Comparison of ENCODE assay signal across 15 cellular contexts in genomic region chr1:2274231-2274967, GRCh38. TPM values are rescaled to one million over a fixed set of nuclear protein-coding genes. Genes with fewer than 3 reads are reported as not detected.
DNase-seq lines count a peak whose midpoint lies in the region; ATAC-seq and TF ChIP-seq lines count a peak whose summit lies in the region.
"Had no signal": no experiment of that assay in that cellular context is flagged by ENCODE, and none has a peak within 500 bp of the region (broad histone marks: within the 10 kb centered on the region; RNA-seq: fewer than 3 reads in every experiment).

No MANE protein-coding gene starts in this region.

- peaks cover 0 to 4% (median 4%) of the 10 kb centered on the region in 3 donors for H3K36me3 ChIP-seq in tibial artery

- no peak for TF ChIP-seq CTCF in activated CD8-positive, alpha-beta T cell treated with anti-CD3 and anti-CD28 coated beads for 36 hours (IDR thresholded peaks at IDR 0.05)
- TF ChIP-seq CTCF in nephron (IDR thresholded peaks at IDR 0.05; ENCODE audit: unreplicated experiment in 3 of 3) (no peak), tibial artery (IDR thresholded peaks at IDR 0.05) (no peak)

- no peaks in the 10 kb centered on the region for H3K27me3 Mint-ChIP-seq in activated CD8-positive, alpha-beta T cell treated with anti-CD3 and anti-CD28 coated beads for 36 hours
- no peaks in the 10 kb centered on the region for H3K27me3 Mint-ChIP-seq in activated CD8-positive, alpha-beta T cell treated with anti-CD3 and anti-CD28 coated beads, Interleukin-2, amount 10 ng/mL, durations not matched to agents 7 days and 5 days (ENCODE audit: low read depth)
- no peaks in the 10 kb centered on the region for H3K27me3 Mint-ChIP-seq in effector memory CD8-positive, alpha-beta T cell
- H3K27me3 Mint-ChIP-seq in nephron (ENCODE audit: low read depth) = no peaks in the 10 kb centered on the region

- H3K9me3 Mint-ChIP-seq in activated CD8-positive, alpha-beta T cell treated with anti-CD3 and anti-CD28 coated beads for 36 hours = no peaks in the 10 kb centered on the region
- no peaks in the 10 kb centered on the region for H3K9me3 Mint-ChIP-seq in activated CD8-positive, alpha-beta T cell treated with anti-CD3 and anti-CD28 coated beads, Interleukin-2, amount 10 ng/mL, durations not matched to agents 7 days and 5 days (ENCODE audit: insufficient read depth)
- no peaks in the 10 kb centered on the region for H3K9me3 Mint-ChIP-seq in effector memory CD8-positive, alpha-beta T cell
- no peaks in the 10 kb centered on the region for H3K9me3 Mint-ChIP-seq in nephron

- intact Hi-C loops in activated CD8-positive, alpha-beta T cell treated with anti-CD3 and anti-CD28 coated beads for 36 hours (cut with micrococcal nuclease) = no loop called here
- intact Hi-C loops in tibial artery (cut with DNase I; ENCODE audit: low total_unique reads) = no loop called here

- no peak overlapping the region for H3K4me3 Mint-ChIP-seq in activated CD8-positive, alpha-beta T cell treated with anti-CD3 and anti-CD28 coated beads for 36 hours
- H3K4me3 Mint-ChIP-seq in activated CD8-positive, alpha-beta T cell treated with anti-CD3 and anti-CD28 coated beads, Interleukin-2, amount 10 ng/mL, durations not matched to agents 7 days and 5 days = no peak overlapping the region
- no peak overlapping the region for H3K4me3 Mint-ChIP-seq in effector memory CD8-positive, alpha-beta T cell
- no peak overlapping the region for H3K4me3 Mint-ChIP-seq in nephron

- POLR2A ChIA-PET in activated CD8-positive, alpha-beta T cell treated with anti-CD3 and anti-CD28 coated beads for 36 hours (lab: Charles Lee) = interaction anchor here (1.0 kb wide), 1 partner anchor 40 kb away, joined by 3 read pairs; no protein-coding TSS in a partner anchor
- POLR2A ChIA-PET in activated CD8-positive, alpha-beta T cell treated with anti-CD3 and anti-CD28 coated beads, Interleukin-2, amount 10 ng/mL, durations not matched to agents 7 days and 5 days (lab: Charles Lee) = interaction anchor here (0.7 kb wide), 1 partner anchor 18 kb away, joined by 5 read pairs; no protein-coding TSS in a partner anchor

- peak overlapping the region; percentile 68 for H3K27ac Mint-ChIP-seq in activated CD8-positive, alpha-beta T cell treated with anti-CD3 and anti-CD28 coated beads for 36 hours
- no peak overlapping the region for H3K27ac Mint-ChIP-seq in activated CD8-positive, alpha-beta T cell treated with anti-CD3 and anti-CD28 coated beads, Interleukin-2, amount 10 ng/mL, durations not matched to agents 7 days and 5 days
- peak overlapping the region; percentile 81 to 95 for H3K27ac Mint-ChIP-seq in effector memory CD8-positive, alpha-beta T cell
- peak overlapping the region; percentile 90 to 96 (median 93) for H3K27ac Mint-ChIP-seq in nephron

- DNase-seq in activated CD8-positive, alpha-beta T cell treated with anti-CD3 and anti-CD28 coated beads for 36 hours = no peak
- DNase-seq in activated CD8-positive, alpha-beta T cell treated with anti-CD3 and anti-CD28 coated beads, Interleukin-2, amount 10 ng/mL, durations not matched to agents 7 days and 5 days = no peak
- no peak for DNase-seq in effector memory CD8-positive, alpha-beta T cell
- DNase-seq in tibial artery (no peak), RKO (ENCODE audit: low spot score) (no peak), NCI-H510A treated with DMSO at 0.1 percent for 48 hours (lab: John Stamatoyannopoulos, UW) (no peak), COLO829 (ENCODE audit: low spot score) (no peak)
- DNase-seq: 8988T, DMS 273 treated with DMSO at 0.1 percent for 48 hours, GM23248, NCI-H1092, NCI-H774 had no signal

- peaks cover 12% of the 10 kb centered on the region for H3K36me3 Mint-ChIP-seq in activated CD8-positive, alpha-beta T cell treated with anti-CD3 and anti-CD28 coated beads for 36 hours (ENCODE audit: low read depth)
- H3K36me3 Mint-ChIP-seq in activated CD8-positive, alpha-beta T cell treated with anti-CD3 and anti-CD28 coated beads, Interleukin-2, amount 10 ng/mL, durations not matched to agents 7 days and 5 days (ENCODE audit: low read depth) = peaks cover 6% of the 10 kb centered on the region
- H3K36me3 Mint-ChIP-seq in effector memory CD8-positive, alpha-beta T cell (ENCODE audit: insufficient read depth) = peaks cover 100% of the 10 kb centered on the region
- peaks cover 12% of the 10 kb centered on the region for H3K36me3 Mint-ChIP-seq in nephron (ENCODE audit: low read depth)

- H3K27me3 ChIP-seq in tibial artery = no peaks in the 10 kb centered on the region
- H3K27me3 ChIP-seq: SJSA1 had no signal

- peak overlapping the region; percentile 72 to 75 for H3K27ac ChIP-seq in tibial artery
- H3K27ac ChIP-seq: neutrophil, SJSA1 had no signal

- CTCF ChIA-PET in activated CD8-positive, alpha-beta T cell treated with anti-CD3 and anti-CD28 coated beads for 36 hours (lab: Charles Lee) = interaction anchor here (1.1 kb wide), 1 partner anchor 13 kb away, joined by 3 read pairs; no protein-coding TSS in a partner anchor
- CTCF ChIA-PET in activated CD8-positive, alpha-beta T cell treated with anti-CD3 and anti-CD28 coated beads, Interleukin-2, amount 10 ng/mL, durations not matched to agents 7 days and 5 days (lab: Charles Lee) = no interaction called here

- ATAC-seq in activated CD8-positive, alpha-beta T cell treated with anti-CD3 and anti-CD28 coated beads for 36 hours = no peak
- no peak for ATAC-seq in activated CD8-positive, alpha-beta T cell treated with anti-CD3 and anti-CD28 coated beads, Interleukin-2, amount 10 ng/mL, durations not matched to agents 7 days and 5 days
- no peak for ATAC-seq in effector memory CD8-positive, alpha-beta T cell (replicated peaks)

- H3K4me3 ChIP-seq in tibial artery = peak overlapping the region; percentile 8 to 20
- H3K4me3 ChIP-seq: GM23248, SJSA1 had no signal

- peaks cover 70% of the 10 kb centered on the region for H3K4me1 Mint-ChIP-seq in activated CD8-positive, alpha-beta T cell treated with anti-CD3 and anti-CD28 coated beads for 36 hours (ENCODE audit: low read depth)
- peaks cover 24% of the 10 kb centered on the region for H3K4me1 Mint-ChIP-seq in activated CD8-positive, alpha-beta T cell treated with anti-CD3 and anti-CD28 coated beads, Interleukin-2, amount 10 ng/mL, durations not matched to agents 7 days and 5 days (ENCODE audit: low read depth)
- H3K4me1 Mint-ChIP-seq in effector memory CD8-positive, alpha-beta T cell (ENCODE audit: low read depth in 2 of 2) = peaks cover 23 to 48% of the 10 kb centered on the region in 2 donors
- peaks cover 64% of the 10 kb centered on the region for H3K4me1 Mint-ChIP-seq in nephron

- no peaks in the 10 kb centered on the region for H3K9me3 ChIP-seq in tibial artery
- H3K9me3 ChIP-seq: neutrophil, SJSA1 had no signal

- peaks cover 9 to 100% (median 99%) of the 10 kb centered on the region in 4 donors for H3K4me1 ChIP-seq in tibial artery

RNA-seq across cellular contexts. Expression of gene SKI, which starts 46.3 kb away (rescaled TPM):
- total RNA-seq in activated CD8-positive, alpha-beta T cell treated with anti-CD3 and anti-CD28 coated beads for 36 hours = 10 to 100 TPM; 27.5 to 28.3 TPM
- total RNA-seq in activated CD8-positive, alpha-beta T cell treated with anti-CD3 and anti-CD28 coated beads, Interleukin-2, amount 10 ng/mL, durations not matched to agents 7 days and 5 days = 10 to 100 TPM; 41.2 to 41.4 TPM
